ENCODE assay signal across 8 cellular contexts in genomic region chr7:100126239-100126930, GRCh38. TPM values are rescaled to one million over a fixed set of nuclear protein-coding genes. Genes with fewer than 3 reads are reported as not detected.
DNase-seq lines count a peak whose midpoint lies in the region; ATAC-seq and TF ChIP-seq lines count a peak whose summit lies in the region.

No MANE protein-coding gene starts in this region.

- H2AFZ ChIP-seq in PC-9: peak overlapping the region; percentile 92

- peak; percentile 13 for ATAC-seq in GM21423 (IDR thresholded peaks at IDR 0.05; ENCODE audit: unreplicated experiment)
- no peak for ATAC-seq in HG03460 (IDR thresholded peaks at IDR 0.05; ENCODE audit: unreplicated experiment)

- no peaks in the 10 kb centered on the region for H4K20me1 ChIP-seq in PC-9 (ENCODE audit: insufficient read depth)

- CTCF ChIA-PET in BJ (lab: Yijun Ruan, JAX) (interaction anchor here (0.5 to 0.8 kb wide), 3 partner anchors 17 to 147 kb away, joined by 3 to 4 read pairs (median 3); no protein-coding TSS in a partner anchor), PC-9 (lab: Charles Lee) (interaction anchor here (0.6 to 0.7 kb wide), 3 partner anchors 390 to 675 kb away, joined by 4 to 13 read pairs (median 5); no protein-coding TSS in a partner anchor)

- H3K9me2 ChIP-seq in PC-9 (ENCODE audit: insufficient read depth): no peaks in the 10 kb centered on the region

- peak overlapping the region; percentile 82 for H3K27ac ChIP-seq in PC-9
- H3K27ac ChIP-seq in esophagus squamous epithelium: peak overlapping the region; percentile 92 to 99 (median 98)
- peak overlapping the region; percentile 89 to 95 for H3K27ac ChIP-seq in ovary

- TSS peak; percentile 66 for BruUV-seq in PC-9 (replicated peaks; lab: Mats Ljungman, UMichigan)

- H3K27me3 ChIP-seq in BJ (ENCODE audit: control insufficient read depth, insufficient read depth, low read length): no peaks in the 10 kb centered on the region
- H3K27me3 ChIP-seq in PC-9 (ENCODE audit: insufficient read depth, low read depth): no peaks in the 10 kb centered on the region
- H3K27me3 ChIP-seq in esophagus squamous epithelium: no peaks in the 10 kb centered on the region
- no peaks in the 10 kb centered on the region for H3K27me3 ChIP-seq in ovary

- WGBS in esophagus squamous epithelium, 2 donors: 7 to 12% methylated on average over 21 to 22 of the region's 29 CpGs
- WGBS in ovary, 3 donors: 11 to 14% (median 13%) methylated on average over 29 of the region's 29 CpGs

- intact Hi-C loops in PC-9 (cut with micrococcal nuclease; ENCODE audit: unreplicated experiment): loop anchor here (2.0 kb wide), 1 partner anchor 26 kb away; the partner anchor contains the start of genes AP4M1 and MCM7
- intact Hi-C loops in esophagus squamous epithelium (cut with DNase I): no loop called here
- intact Hi-C loops in ovary (cut with DNase I): no loop called here

- no peak for TF ChIP-seq EP300 in ovary (IDR thresholded peaks at IDR 0.05)

- POLR2A ChIA-PET in BJ (lab: Charles Lee): interaction anchor here (0.6 to 0.8 kb wide), 2 partner anchors 11 to 23 kb away, joined by 3 to 4 read pairs; partner anchors contain the start of gene LAMTOR4
- POLR2A ChIA-PET in PC-9 (lab: Charles Lee; ENCODE audit: unreplicated experiment): interaction anchor here (0.6 to 0.9 kb wide), 2 partner anchors 31 kb away, joined by 3 to 4 read pairs; no protein-coding TSS in a partner anchor

- H3K9me3 ChIP-seq in PC-9 (ENCODE audit: insufficient read depth, low read depth) (no peaks in the 10 kb centered on the region), esophagus squamous epithelium (no peaks in the 10 kb centered on the region), ovary (no peaks in the 10 kb centered on the region)

- H3K4me2 ChIP-seq in PC-9: peak overlapping the region; percentile 80

- peaks cover 42% of the 10 kb centered on the region for H3F3A ChIP-seq in PC-9 (ENCODE audit: insufficient read depth, low read depth)

- DNase-seq in BJ (ENCODE audit: low read depth): no peak
- no peak for DNase-seq in PC-9
- no peak for DNase-seq in esophagus squamous epithelium (lab: John Stamatoyannopoulos, UW)
- no peak for DNase-seq in ovary
- no peak for DNase-seq in effector CD8-positive, alpha-beta T cell (lab: John Stamatoyannopoulos, UW)
- no peak for DNase-seq in GOT3 (lab: John Stamatoyannopoulos, UW)

- peaks cover 8% of the 10 kb centered on the region; the same call in 1 of the 2 replicates for H3K79me2 ChIP-seq in PC-9 (ENCODE audit: low read depth)

- 0 out of 2 replicates have a peak, but pooled peaks have one; percentile 8 for TF ChIP-seq CTCF in BJ (IDR thresholded peaks at IDR 0.05; ENCODE audit: insufficient read depth, low read depth, low read length)
- no peak for TF ChIP-seq CTCF in PC-9 (conservative IDR thresholded peaks at IDR 0.05)
- TF ChIP-seq CTCF in esophagus squamous epithelium (IDR thresholded peaks at IDR 0.05): peak in 1 of 6 experiments; percentile 20
- peak in 1 of 3 donors; percentile 20 for TF ChIP-seq CTCF in ovary (IDR thresholded peaks at IDR 0.05)

- TF ChIP-seq POLR2A in esophagus squamous epithelium (IDR thresholded peaks at IDR 0.05) (peak in 1 of 4 donors; percentile 39), ovary (IDR thresholded peaks at IDR 0.05) (no peak)

- peaks cover 19% of the 10 kb centered on the region; the same call in 1 of the 2 replicates for H3K4me1 ChIP-seq in PC-9 (replicated peaks; ENCODE audit: insufficient read depth)
- H3K4me1 ChIP-seq in esophagus squamous epithelium: peaks cover 30 to 77% (median 33%) of the 10 kb centered on the region in 3 donors
- peaks cover 3% of the 10 kb centered on the region for H3K4me1 ChIP-seq in ovary (ENCODE audit: insufficient read depth)

- H3K4me3 ChIP-seq in BJ (ENCODE audit: low read depth, low read length): peak overlapping the region; percentile 77
- peak overlapping the region; percentile 75 for H3K4me3 ChIP-seq in PC-9
- peak overlapping the region; percentile 55 to 91 (median 84) for H3K4me3 ChIP-seq in esophagus squamous epithelium
- peak overlapping the region; percentile 61 for H3K4me3 ChIP-seq in ovary

- H3K36me3 ChIP-seq in BJ (ENCODE audit: control insufficient read depth, insufficient read depth, low read length): 0 out of 2 replicates have a peak, but pooled peaks cover 2% of the 10 kb centered on the region
- H3K36me3 ChIP-seq in PC-9 (ENCODE audit: low read depth): no peaks in the 10 kb centered on the region
- H3K36me3 ChIP-seq in esophagus squamous epithelium: peaks cover 0 to 16% (median 0%) of the 10 kb centered on the region in 3 donors
- no peaks in the 10 kb centered on the region for H3K36me3 ChIP-seq in ovary

RNA-seq across cellular contexts. Expression of gene MBLAC1, which starts 0.4 kb away (rescaled TPM):
- polyA plus RNA-seq in BJ (2011; rRNA removed): 1.2 and 1.6 TPM in 2 replicates
- polyA minus RNA-seq in BJ (2011; rRNA and poly(A)+ RNA removed): 0.41 and 0.62 TPM in 2 replicates
- total RNA-seq in PC-9 (2021): 0.70 and 1.4 TPM in 2 replicates
- 1 to 10 TPM; 2.1 to 6.7 (median 2.9) TPM for total RNA-seq in esophagus squamous epithelium
- total RNA-seq in ovary: 1 to 10 TPM; 3.4 to 6.7 (median 4.5) TPM
- polyA plus RNA-seq in ovary: 1 to 10 TPM in 1 of 2 donors, under 1 TPM in 1; 0.28 to 3.4 TPM

RNA-seq across cellular contexts. Expression of gene CNPY4, which starts 7.0 kb away (rescaled TPM):
- polyA plus RNA-seq in BJ (2011; rRNA removed): 20.9 and 23.5 TPM in 2 replicates
- polyA minus RNA-seq in BJ (2011; rRNA and poly(A)+ RNA removed): 6.5 and 10.8 TPM in 2 replicates
- total RNA-seq in PC-9 (2021): 10.3 and 10.5 TPM in 2 replicates
- 1 to 10 TPM in 3 of 4 donors, under 1 TPM in 1; 0.87 to 5.3 (median 3.1) TPM for total RNA-seq in esophagus squamous epithelium
- total RNA-seq in ovary: 10 to 100 TPM; 11.7 to 28.7 (median 22.0) TPM
- 10 to 100 TPM; 33.9 to 42.8 TPM for polyA plus RNA-seq in ovary

RNA-seq across cellular contexts. Expression of gene TAF6, which starts 7.2 kb away (rescaled TPM):
- 18.2 and 39.5 TPM in 2 replicates for polyA plus RNA-seq in BJ (2011; rRNA removed)
- 17.7 and 19.2 TPM in 2 replicates for polyA minus RNA-seq in BJ (2011; rRNA and poly(A)+ RNA removed)
- total RNA-seq in PC-9 (2021): 91.4 and 108 TPM in 2 replicates
- 10 to 100 TPM; 24.4 to 40.6 (median 30.5) TPM for total RNA-seq in esophagus squamous epithelium
- total RNA-seq in ovary: 10 to 100 TPM; 35.9 to 66.1 (median 57.5) TPM
- polyA plus RNA-seq in ovary: 10 to 100 TPM; 43.1 to 52.1 TPM

RNA-seq across cellular contexts. Expression of gene LAMTOR4, which starts 22.3 kb away (rescaled TPM):
- 125 and 193 TPM in 2 replicates for polyA plus RNA-seq in BJ (2011; rRNA removed)
- 29.0 and 41.1 TPM in 2 replicates for polyA minus RNA-seq in BJ (2011; rRNA and poly(A)+ RNA removed)
- 160 and 285 TPM in 2 replicates for total RNA-seq in PC-9 (2021)
- 100 to 1,000 TPM in 1 of 4 donors, 10 to 100 TPM in 3; 71.8 to 138 (median 86.7) TPM for total RNA-seq in esophagus squamous epithelium
- total RNA-seq in ovary: 100 to 1,000 TPM; 101 to 245 (median 108) TPM
- polyA plus RNA-seq in ovary: 100 to 1,000 TPM in 1 of 2 donors, 10 to 100 TPM in 1; 10.3 to 246 TPM

RNA-seq across cellular contexts. Expression of gene AP4M1, which starts 24.9 kb away (rescaled TPM):
- 14.3 and 15.2 TPM in 2 replicates for polyA plus RNA-seq in BJ (2011; rRNA removed)
- 9.2 and 14.1 TPM in 2 replicates for polyA minus RNA-seq in BJ (2011; rRNA and poly(A)+ RNA removed)
- 18.1 and 26.2 TPM in 2 replicates for total RNA-seq in PC-9 (2021)
- 10 to 100 TPM in 2 of 4 donors, 1 to 10 TPM in 2; 8.1 to 26.1 (median 9.9) TPM for total RNA-seq in esophagus squamous epithelium
- total RNA-seq in ovary: 10 to 100 TPM; 10.9 to 20.3 (median 14.2) TPM
- 10 to 100 TPM; 13.8 to 19.0 TPM for polyA plus RNA-seq in ovary
